In genomic region chr12:62983594-62983993, GRCh38 we compare ENCODE assay signal across 12 cellular contexts. TPM values are rescaled to one million over a fixed set of nuclear protein-coding genes. Genes with fewer than 3 reads are reported as not detected.
A peak's percentile ranks its signal among the peaks of the same experiment; 100 is the strongest.
DNase-seq lines count a peak whose midpoint lies in the region; ATAC-seq, FAIRE-seq and TF ChIP-seq lines count a peak whose summit lies in the region.
"Had no signal": no experiment of that assay in that cellular context is flagged by ENCODE, and none has a peak within 500 bp of the region (broad histone marks: within the 10 kb centered on the region; RNA-seq: fewer than 3 reads in every experiment).

No MANE protein-coding gene starts in this region.

- no peak overlapping the region for H2AK5ac ChIP-seq in H1 (ENCODE audit: low read depth, low read length)

- peak; percentile 55 to 68 for TF ChIP-seq RAD21 in H1 (IDR thresholded peaks at IDR 0.05 in 1 of 2, conservative IDR thresholded peaks at IDR 0.05 in 1 of 2; ENCODE audit: low read depth in 2 of 2, low read length in 2 of 2)

- H3K27me3 ChIP-seq in H1 (replicated peaks in 1 of 4; ENCODE audit: control insufficient read depth in 3 of 4, extremely low read depth in 1 of 4, insufficient read depth in 3 of 4, low read length in 3 of 4) (no peaks in the 10 kb centered on the region), small intestine (ENCODE audit: control insufficient read depth in 2 of 2, insufficient read depth in 2 of 2, low read length in 2 of 2) (no peaks in the 10 kb centered on the region)

- WGBS in H1 (ENCODE audit: extremely low coverage in 1 of 2, insufficient coverage in 1 of 2, insufficient read length in 1 of 2, insufficient replicate concordance in 2 of 2, low coverage in 1 of 2, low lambda C conversion rate in 2 of 2, missing lambda C conversion rate in 1 of 2), 2 experiments, result 41% methylated on average over 4 of the region's 4 CpGs; no CpG with 5 or more reads in 1 of the 2 experiments
- WGBS in small intestine, 3 donors, result 3 to 32% (median 17%) methylated on average over 4 of the region's 4 CpGs

- no peak overlapping the region for H2BK12ac ChIP-seq in H1 (ENCODE audit: low read depth, low read length)

- H3K14ac ChIP-seq in H1 (ENCODE audit: insufficient read length), result no peak overlapping the region

- no peaks in the 10 kb centered on the region for H3K4me1 Mint-ChIP-seq in activated CD8-positive, alpha-beta T cell treated with anti-CD3 and anti-CD28 coated beads for 36 hours (ENCODE audit: low read depth)
- H3K4me1 Mint-ChIP-seq in activated CD8-positive, alpha-beta T cell treated with anti-CD3 and anti-CD28 coated beads, Interleukin-2, amount 10 ng/mL, durations not matched to agents 7 days and 5 days (ENCODE audit: low read depth), result no peaks in the 10 kb centered on the region
- H3K4me1 Mint-ChIP-seq: activated naive CD8-positive, alpha-beta T cell treated with anti-CD3 and anti-CD28 coated beads for 36 hours had no signal

- no peak overlapping the region for H3K23ac ChIP-seq in H1 (ENCODE audit: insufficient read length)

- no peak overlapping the region for H4K91ac ChIP-seq in H1 (replicated peaks; ENCODE audit: insufficient read length, low read length)

- H3K4me2 ChIP-seq in H1 (ENCODE audit: insufficient read depth in 1 of 2, low read depth in 2 of 2, low read length in 2 of 2), result no peak overlapping the region

- no peak overlapping the region for H2BK20ac ChIP-seq in H1 (ENCODE audit: low read length)

- H3K9me3 ChIP-seq in H1 (ENCODE audit: insufficient read depth in 2 of 2, low read depth in 1 of 2, low read length in 1 of 2) (no peaks in the 10 kb centered on the region), small intestine (ENCODE audit: control insufficient read depth, low read depth) (no peaks in the 10 kb centered on the region)

- no peak overlapping the region for H3K4me3 Mint-ChIP-seq in activated CD8-positive, alpha-beta T cell treated with anti-CD3 and anti-CD28 coated beads for 36 hours
- no peak overlapping the region for H3K4me3 Mint-ChIP-seq in activated CD8-positive, alpha-beta T cell treated with anti-CD3 and anti-CD28 coated beads, Interleukin-2, amount 10 ng/mL, durations not matched to agents 7 days and 5 days
- H3K4me3 Mint-ChIP-seq: activated naive CD8-positive, alpha-beta T cell treated with anti-CD3 and anti-CD28 coated beads for 36 hours had no signal

- no peaks in the 10 kb centered on the region for H3K79me1 ChIP-seq in H1 (ENCODE audit: low read depth, low read length)

- no peaks in the 10 kb centered on the region for H3K9me3 Mint-ChIP-seq in activated CD8-positive, alpha-beta T cell treated with anti-CD3 and anti-CD28 coated beads for 36 hours
- H3K9me3 Mint-ChIP-seq in activated CD8-positive, alpha-beta T cell treated with anti-CD3 and anti-CD28 coated beads, Interleukin-2, amount 10 ng/mL, durations not matched to agents 7 days and 5 days (ENCODE audit: insufficient read depth), result no peaks in the 10 kb centered on the region
- H3K9me3 Mint-ChIP-seq: activated naive CD8-positive, alpha-beta T cell treated with anti-CD3 and anti-CD28 coated beads for 36 hours had no signal

- no peak overlapping the region for H4K8ac ChIP-seq in H1 (ENCODE audit: extremely low read depth, insufficient read depth, low read length)

- H3K18ac ChIP-seq in H1 (ENCODE audit: extremely low read depth, low read length), result no peak overlapping the region

- peak; percentile 1 for DNase-seq in activated CD8-positive, alpha-beta T cell treated with anti-CD3 and anti-CD28 coated beads for 36 hours
- DNase-seq in activated CD8-positive, alpha-beta T cell treated with anti-CD3 and anti-CD28 coated beads, Interleukin-2, amount 10 ng/mL, durations not matched to agents 7 days and 5 days, result no peak
- DNase-seq in M059J (ENCODE audit: low read depth) (peak; percentile 24), H1 (ENCODE audit: low read depth in 1 of 2, low spot score in 2 of 2) (peak in 1 of 2 experiments; percentile 2), small intestine (peak; percentile 30), middle frontal gyrus (ENCODE audit: extremely low spot score, low spot score) (no peak), amniotic stem cell (lab: John Stamatoyannopoulos, UW) (no peak)
- DNase-seq: activated CD4-positive, alpha-beta T cell treated with anti-CD3 and anti-CD28 coated beads, Interleukin-2, amount 50 U/mL, for 48 hours; activated naive CD8-positive, alpha-beta T cell treated with anti-CD3 and anti-CD28 coated beads for 36 hours; AML-193; NCI-H1930 had no signal

- no peak overlapping the region for H3K27ac Mint-ChIP-seq in activated CD8-positive, alpha-beta T cell treated with anti-CD3 and anti-CD28 coated beads for 36 hours
- H3K27ac Mint-ChIP-seq in activated CD8-positive, alpha-beta T cell treated with anti-CD3 and anti-CD28 coated beads, Interleukin-2, amount 10 ng/mL, durations not matched to agents 7 days and 5 days, result no peak overlapping the region
- H3K27ac Mint-ChIP-seq: activated naive CD8-positive, alpha-beta T cell treated with anti-CD3 and anti-CD28 coated beads for 36 hours had no signal

- no peak for TF ChIP-seq EP300 in H1 (IDR thresholded peaks at IDR 0.05; ENCODE audit: borderline replicate concordance in 1 of 2, low read depth in 2 of 2, low read length in 2 of 2)

- H3K36me3 ChIP-seq in H1 (ENCODE audit: control insufficient read depth in 2 of 4, insufficient read depth in 4 of 4, low read length in 3 of 4) (no peaks in the 10 kb centered on the region), small intestine (ENCODE audit: control insufficient read depth in 2 of 2, insufficient read depth in 2 of 2, low read length in 2 of 2) (no peaks in the 10 kb centered on the region)

- TF ChIP-seq CTCF in activated CD8-positive, alpha-beta T cell treated with anti-CD3 and anti-CD28 coated beads for 36 hours (IDR thresholded peaks at IDR 0.05), result no peak
- peak; percentile 32 to 54 (median 41); a peak in 3 of 4 replicates for TF ChIP-seq CTCF in H1 (IDR thresholded peaks at IDR 0.05; ENCODE audit: control extremely low read depth in 1 of 3, insufficient read depth in 1 of 3, low read depth in 1 of 3, low read length in 3 of 3)

- no peaks in the 10 kb centered on the region for H3K79me2 ChIP-seq in H1 (ENCODE audit: control insufficient read depth in 1 of 2, insufficient read depth in 2 of 2, low read length in 2 of 2)

- intact Hi-C loops in activated CD8-positive, alpha-beta T cell treated with anti-CD3 and anti-CD28 coated beads for 36 hours (cut with micrococcal nuclease), result no loop called here

- H3K9ac ChIP-seq in H1 (replicated peaks in 1 of 4; ENCODE audit: extremely low read depth in 1 of 4, low read depth in 3 of 4, low read length in 3 of 4), result no peak overlapping the region

- no peak for ATAC-seq in activated CD8-positive, alpha-beta T cell treated with anti-CD3 and anti-CD28 coated beads for 36 hours
- no peak for ATAC-seq in activated CD8-positive, alpha-beta T cell treated with anti-CD3 and anti-CD28 coated beads, Interleukin-2, amount 10 ng/mL, durations not matched to agents 7 days and 5 days
- no peak for ATAC-seq in GM21717 (IDR thresholded peaks at IDR 0.05; ENCODE audit: unreplicated experiment)

- H3K23me2 ChIP-seq in H1 (ENCODE audit: low read depth, low read length), result no peaks in the 10 kb centered on the region; the same call in 1 of the 2 replicates

- TF ChIP-seq POLR2A in H1 (IDR thresholded peaks at IDR 0.05; ENCODE audit: control extremely low read depth in 1 of 2, low read depth in 2 of 2, low read length in 2 of 2), result no peak

- H4K20me1 ChIP-seq in H1 (replicated peaks in 1 of 2; ENCODE audit: control insufficient read depth in 1 of 2, insufficient read depth in 2 of 2, low read length in 2 of 2), result no peaks in the 10 kb centered on the region

- FAIRE-seq in H1 (lab: Jason Lieb, UNC), result no peak
- no peak for FAIRE-seq in small intestine (lab: Jason Lieb, UNC)

- no peak overlapping the region for H4K5ac ChIP-seq in H1 (ENCODE audit: insufficient read length, low read depth, low read length)

- H3K27ac ChIP-seq in H1 (ENCODE audit: low read depth, low read length) (no peak overlapping the region), small intestine (ENCODE audit: low read depth in 1 of 2, low read length in 1 of 2) (no peak overlapping the region)

- no peak overlapping the region for H2AFZ ChIP-seq in H1 (ENCODE audit: low read length)

- no peak overlapping the region for H2BK5ac ChIP-seq in H1 (ENCODE audit: low read depth, low read length)

- H3K4me1 ChIP-seq in H1 (replicated peaks in 1 of 4; ENCODE audit: control insufficient read depth in 3 of 4, insufficient read depth in 4 of 4, low read length in 3 of 4) (no peaks in the 10 kb centered on the region), small intestine (ENCODE audit: control insufficient read depth in 2 of 2, insufficient read depth in 1 of 2, low read depth in 1 of 2, low read length in 1 of 2) (no peaks in the 10 kb centered on the region)

- H3K56ac ChIP-seq in H1 (replicated peaks; ENCODE audit: insufficient read length, low read depth, low read length), result no peak overlapping the region

- no peak overlapping the region for H2BK120ac ChIP-seq in H1 (replicated peaks; ENCODE audit: low read depth, low read length)

- CTCF ChIA-PET in activated CD8-positive, alpha-beta T cell treated with anti-CD3 and anti-CD28 coated beads for 36 hours (lab: Charles Lee), result interaction anchor here (0.7 kb wide), 1 partner anchor 199 kb away, joined by 3 read pairs; no protein-coding TSS in a partner anchor
- CTCF ChIA-PET in activated CD8-positive, alpha-beta T cell treated with anti-CD3 and anti-CD28 coated beads, Interleukin-2, amount 10 ng/mL, durations not matched to agents 7 days and 5 days (lab: Charles Lee), result no interaction called here
- CTCF ChIA-PET in H1 (lab: Charles Lee; ENCODE audit: partially characterized antibody), result interaction anchor here (0.7 to 2.9 kb wide), 28 partner anchors 9 to 188 kb away, joined by 3 to 16 read pairs (median 4); no protein-coding TSS in a partner anchor

- no peaks in the 10 kb centered on the region for H3K27me3 Mint-ChIP-seq in activated CD8-positive, alpha-beta T cell treated with anti-CD3 and anti-CD28 coated beads for 36 hours
- H3K27me3 Mint-ChIP-seq in activated CD8-positive, alpha-beta T cell treated with anti-CD3 and anti-CD28 coated beads, Interleukin-2, amount 10 ng/mL, durations not matched to agents 7 days and 5 days (ENCODE audit: low read depth), result no peaks in the 10 kb centered on the region
- H3K27me3 Mint-ChIP-seq: activated naive CD8-positive, alpha-beta T cell treated with anti-CD3 and anti-CD28 coated beads for 36 hours had no signal

- H2BK15ac ChIP-seq in H1 (ENCODE audit: low read length), result no peak overlapping the region

- no peak overlapping the region for H3K4ac ChIP-seq in H1 (replicated peaks; ENCODE audit: insufficient read length, low read depth, low read length)

- no peaks in the 10 kb centered on the region for H3K36me3 Mint-ChIP-seq in activated CD8-positive, alpha-beta T cell treated with anti-CD3 and anti-CD28 coated beads for 36 hours (ENCODE audit: low read depth)
- H3K36me3 Mint-ChIP-seq in activated CD8-positive, alpha-beta T cell treated with anti-CD3 and anti-CD28 coated beads, Interleukin-2, amount 10 ng/mL, durations not matched to agents 7 days and 5 days (ENCODE audit: low read depth), result no peaks in the 10 kb centered on the region
- H3K36me3 Mint-ChIP-seq: activated naive CD8-positive, alpha-beta T cell treated with anti-CD3 and anti-CD28 coated beads for 36 hours had no signal

- H3K4me3 ChIP-seq in H1 (ENCODE audit: extremely low read depth in 1 of 4, insufficient read depth in 2 of 4, low read depth in 3 of 4, low read length in 4 of 4), result no peak overlapping the region
- H3K4me3 ChIP-seq in small intestine (ENCODE audit: low read depth in 1 of 2, low read length in 2 of 2), result no peak overlapping the region

- POLR2A ChIA-PET in activated CD8-positive, alpha-beta T cell treated with anti-CD3 and anti-CD28 coated beads for 36 hours (lab: Charles Lee), result no interaction called here
- POLR2A ChIA-PET in activated CD8-positive, alpha-beta T cell treated with anti-CD3 and anti-CD28 coated beads, Interleukin-2, amount 10 ng/mL, durations not matched to agents 7 days and 5 days (lab: Charles Lee), result interaction anchor here (0.6 kb wide), 1 partner anchor 1825 kb away, joined by 3 read pairs; no protein-coding TSS in a partner anchor
- POLR2A ChIA-PET in H1 (lab: Charles Lee; ENCODE audit: partially characterized antibody), result no interaction called here

RNA-seq across cellular contexts. Expression of gene PPM1H, which starts 48.6 kb away (rescaled TPM):
- under 1 TPM in 1 of 2 experiments, not detected in 1; 0.07 TPM for total RNA-seq in activated CD8-positive, alpha-beta T cell treated with anti-CD3 and anti-CD28 coated beads for 36 hours
- not detected for total RNA-seq in activated CD8-positive, alpha-beta T cell treated with anti-CD3 and anti-CD28 coated beads, Interleukin-2, amount 10 ng/mL, durations not matched to agents 7 days and 5 days
- total RNA-seq in M059J (2014; rRNA removed; shearing (Covaris generic)), result 5.2 and 9.2 TPM in 2 replicates
- total RNA-seq in H1 (2021; fragmentation: NEBNext Ultra II Directional; extraction: Animal tissue kit (Norgen Biotek cat#: 25700)), result 35.6 and 36.1 TPM in 2 replicates
- polyA plus RNA-seq in H1 (2011; rRNA removed) (16.4 and 17.3 TPM in 2 replicates), small intestine (1 to 10 TPM; 1.1 to 5.1 (median 1.3) TPM)
- polyA plus RNA-seq in H1 (2011; cell fraction: cytosol; rRNA removed), result 15.5 TPM
- 19.3 TPM for polyA plus RNA-seq in H1 (2011; cell fraction: nucleus; rRNA removed)
- polyA plus RNA-seq in H1 (2012, experiment 1 of 2), result 16.8 to 23.0 TPM (median 19.0 TPM) in 4 replicates
- 5.3 TPM for polyA plus RNA-seq in H1 (2012, experiment 2 of 2)
- polyA plus RNA-seq in H1 (2013, experiment 1 of 2), result 15.7 TPM
- polyA plus RNA-seq in H1 (2013, experiment 2 of 2), result 17.2 TPM
- 28.9 and 31.2 TPM in 2 replicates for polyA minus RNA-seq in H1 (2011; rRNA and poly(A)+ RNA removed)
- 47.5 TPM for polyA minus RNA-seq in H1 (2011; cell fraction: cytosol; rRNA and poly(A)+ RNA removed)
- polyA minus RNA-seq in H1 (2011; cell fraction: nucleus; rRNA and poly(A)+ RNA removed), result 26.1 TPM

Comparison
In these comparisons a context has a peak if more than half of its experiments do, and no peak if none do; other contexts are left out.
1. DNase-seq: peak in activated CD8-positive, alpha-beta T cell treated with anti-CD3 and anti-CD28 coated beads for 36 hours (single experiment), M059J (single experiment) and small intestine (single experiment); none in activated CD8-positive, alpha-beta T cell treated with anti-CD3 and anti-CD28 coated beads, Interleukin-2, amount 10 ng/mL, durations not matched to agents 7 days and 5 days (single experiment), middle frontal gyrus (single experiment) and amniotic stem cell (single experiment).